Comparison of ENCODE assay signal across 29 cellular contexts in the genomic region with DNA sequence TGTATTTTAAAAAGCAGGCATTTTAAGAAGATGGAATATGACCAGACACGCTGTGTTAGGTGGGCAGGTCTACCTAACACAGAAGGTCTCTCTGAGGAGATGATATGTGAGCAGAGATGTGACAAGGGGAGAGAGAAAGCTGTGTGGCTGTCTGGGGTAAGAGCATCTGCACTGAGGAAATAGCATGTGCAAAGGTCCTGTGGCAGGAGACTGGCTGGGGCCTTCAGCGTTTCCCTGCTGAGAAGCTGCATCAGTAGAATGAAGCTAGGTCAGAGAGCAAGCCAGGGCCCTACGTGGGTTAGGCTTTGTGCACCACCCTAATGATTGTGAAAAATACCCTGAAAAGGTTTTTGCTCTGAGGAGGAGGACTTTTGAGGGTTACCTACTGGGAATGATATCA.
"Had no signal": no experiment of that assay in that cellular context is flagged by ENCODE, and none has a peak within 500 bp of the region (broad histone marks: within the 10 kb centered on the region; RNA-seq: fewer than 3 reads in every experiment).

No MANE protein-coding gene starts in this region.

- DNase-seq: naive thymus-derived CD8-positive, alpha-beta T cell; nephron progenitor cell; nucleus accumbens; posterior cingulate gyrus; psoas muscle; right cardiac atrium; spleen; stimulated activated CD4-positive, alpha-beta T cell treated with anti-CD3 and anti-CD28 coated beads, Interleukin-12 subunit alpha, Interleukin-12 subunit beta, amount 100 ng/mL, for 4 hours; stimulated activated CD4-positive, alpha-beta T cell treated with anti-CD3 and anti-CD28 coated beads, Interleukin-1b, Interleukin-23, amount 100 ng/mL, for 48 hours; stimulated activated CD4-positive, alpha-beta T cell treated with anti-CD3 and anti-CD28 coated beads, Interleukin-4, amount 100 ng/mL, for 1 hour; stimulated activated CD4-positive, alpha-beta T cell treated with anti-CD3 and anti-CD28 coated beads, Interleukin-4, amount 100 ng/mL, for 4 hours; stimulated activated CD8-positive, alpha-beta memory T cell treated with anti-CD3 and anti-CD28 coated beads, Interleukin-4, amount 100 ng/mL, for 48 hours; stimulated activated naive CD4-positive, alpha-beta T cell; stimulated activated naive CD8-positive, alpha-beta T cell treated with anti-CD3 and anti-CD28 coated beads, Interleukin-15, amount 100 ng/mL, for 72 hours; stimulated activated naive CD8-positive, alpha-beta T cell treated with anti-CD3 and anti-CD28 coated beads, Interleukin-15, Interleukin-2, amounts not matched to agents 100 U/mL and 50 U/mL, for 24 hours; substantia nigra; testis; tibial artery; transverse colon; upper lobe of right lung; uterus had no signal

- H3K27ac ChIP-seq: neutrophil, parathyroid adenoma, psoas muscle, skin epidermis, spleen, suprapubic skin, testis, tibial artery, transverse colon, upper lobe of right lung, uterus had no signal

- H3K4me1 ChIP-seq: parathyroid adenoma, psoas muscle, spleen, suprapubic skin, testis, transverse colon, upper lobe of right lung, uterus had no signal

- H2AFZ ChIP-seq: parathyroid adenoma had no signal

- H3K4me3 ChIP-seq: psoas muscle, skin epidermis, smooth muscle cell, spleen, suprapubic skin, testis, tibial artery, transverse colon, upper lobe of right lung, uterus had no signal

- ATAC-seq: naive thymus-derived CD8-positive, alpha-beta T cell; natural killer cell treated with Interleukin-12 subunit alpha and Interleukin-12 subunit beta and Interleukin-15 and Interleukin-18, amount 100 ng/mL, for 72 hours; psoas muscle; right cardiac atrium; sciatic nerve; stimulated activated memory B cell treated with anti-CD40 and anti-IgM and Interleukin-4, amounts not matched to agents 10 μg/mL and 1 μg/mL and 100 μg/mL, for 72 hours; stimulated activated naive CD8-positive, alpha-beta T cell treated with anti-CD3 and anti-CD28 coated beads, Interleukin-15, amount 100 ng/mL, for 72 hours; stimulated activated naive CD8-positive, alpha-beta T cell treated with anti-CD3 and anti-CD28 coated beads, Interleukin-15, Interleukin-2, amounts not matched to agents 100 U/mL and 50 U/mL, for 24 hours; upper lobe of right lung had no signal

- H3K9me3 ChIP-seq: neutrophil, psoas muscle, spleen, suprapubic skin, testis, tibial artery, transverse colon, upper lobe of right lung, uterus had no signal

- H3K79me2 ChIP-seq: parathyroid adenoma had no signal

- H3K36me3 ChIP-seq: neutrophil, spleen, suprapubic skin, tibial artery, transverse colon, upper lobe of right lung, uterus had no signal

- H3K9ac ChIP-seq: parathyroid adenoma had no signal

- H3K27me3 ChIP-seq: neutrophil, spleen, testis, tibial artery, transverse colon, upper lobe of right lung, uterus had no signal

- H3K4me2 ChIP-seq: smooth muscle cell had no signal
